Comparison of ENCODE assay signal across 8 cellular contexts in the genomic region with DNA sequence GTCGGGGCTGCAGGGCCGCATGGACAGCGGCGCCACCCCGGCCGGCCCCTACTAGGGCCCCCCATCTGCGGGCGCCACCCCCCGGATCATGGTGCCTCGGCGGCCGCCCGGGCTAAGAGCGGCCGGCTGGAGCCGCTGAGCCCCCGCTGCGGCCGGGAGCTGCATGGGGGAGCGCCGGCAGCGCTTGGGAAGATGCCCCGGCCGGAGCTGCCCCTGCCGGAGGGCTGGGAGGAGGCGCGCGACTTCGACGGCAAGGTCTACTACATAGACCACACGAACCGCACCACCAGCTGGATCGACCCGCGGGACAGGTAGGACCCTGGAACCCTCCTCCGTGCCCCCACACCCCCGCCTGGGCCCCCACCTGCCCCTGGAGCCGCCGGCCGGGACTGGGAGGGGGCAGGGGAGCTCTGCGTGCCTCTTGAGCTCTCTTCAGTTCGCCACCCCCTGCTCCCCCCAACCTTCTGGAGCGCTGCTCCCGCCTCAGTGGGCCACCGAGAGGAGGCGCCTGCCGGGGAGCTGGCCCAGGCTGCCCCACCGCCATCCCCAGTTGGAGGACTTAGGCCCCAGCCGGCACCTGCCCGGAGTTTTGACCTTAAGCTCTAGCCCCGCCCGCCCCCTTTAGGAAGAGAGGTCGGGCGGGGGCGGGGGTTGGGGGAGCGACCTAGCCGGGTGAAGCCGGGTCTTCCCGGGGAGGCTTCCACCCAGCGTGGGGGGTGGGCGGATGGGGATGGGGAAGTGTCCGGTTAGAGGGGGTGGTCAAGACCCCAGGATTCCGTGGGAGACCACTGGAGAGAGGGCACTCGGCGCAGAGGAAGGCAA. TPM values are rescaled to one million over a fixed set of nuclear protein-coding genes. Genes with fewer than 3 reads are reported as not detected.
DNase-seq lines count a peak whose midpoint lies in the region; ATAC-seq and TF ChIP-seq lines count a peak whose summit lies in the region.

No MANE protein-coding gene starts in this region.

- ATAC-seq in GM19328 (IDR thresholded peaks at IDR 0.05; ENCODE audit: unreplicated experiment) (peak; percentile 32), HG03460 (IDR thresholded peaks at IDR 0.05; ENCODE audit: unreplicated experiment) (peak; percentile 22), left colon (peak; percentile 24)

- peaks cover 11% of the 10 kb centered on the region for H3K27me3 ChIP-seq in ascending aorta

- no peak overlapping the region for H3K27ac ChIP-seq in ascending aorta

- intact Hi-C loops in ascending aorta (cut with DNase I) = no loop called here
- intact Hi-C loops in left colon (cut with DNase I, micrococcal nuclease) = no loop called here

- no peaks in the 10 kb centered on the region for H3K9me3 ChIP-seq in ascending aorta

- no peaks in the 10 kb centered on the region for H3K36me3 ChIP-seq in ascending aorta

- peak overlapping the region; percentile 42 for H3K4me3 ChIP-seq in AG09309 (ENCODE audit: control insufficient read depth, low read depth, low read length)
- peak overlapping the region; percentile 47 to 61 for H3K4me3 ChIP-seq in ascending aorta

- H3K4me1 ChIP-seq in ascending aorta = no peaks in the 10 kb centered on the region

- DNase-seq in AG09309 (ENCODE audit: low read depth) (no peak), ascending aorta (ENCODE audit: low spot score in 2 of 2) (no peak), left colon (peak in 1 of 2 donors; percentile 56), midbrain (lab: John Stamatoyannopoulos, UW) (no peak), NOMO-1 treated with DMSO at 0.1 percent for 48 hours (lab: John Stamatoyannopoulos, UW; ENCODE audit: unreplicated experiment) (no peak)
- no peak for DNase-seq in stimulated activated CD4-positive, alpha-beta T cell treated with anti-CD3 and anti-CD28 coated beads, Interleukin-1b, Interleukin-23, amount 100 ng/mL, for 48 hours

- TF ChIP-seq CTCF in AG09309 (IDR thresholded peaks at IDR 0.05; ENCODE audit: control insufficient read depth, insufficient read depth, low read depth, low read length, missing control alignments) (no peak), ascending aorta (IDR thresholded peaks at IDR 0.05) (no peak)

RNA-seq across cellular contexts. Expression of gene WWC1, which starts 0.7 kb away (rescaled TPM):
- not detected for total RNA-seq in ascending aorta
- 10 to 100 TPM; 18.7 to 38.3 TPM for total RNA-seq in left colon

Comparison
In these comparisons a context has a peak if more than half of its experiments do, and no peak if none do; other contexts are left out.
1. RNA of gene WWC1, which starts 0.7 kb away (total RNA-seq): 18.7 to 38.3 TPM in left colon; not detected in ascending aorta (single experiment); every median in the first group is over 10 times any median in the second.
2. Peak in every context shown above with its lines, with median percentiles within 50 percentile points of each other: ATAC-seq.